Comparison of ENCODE assay signal across 1 cellular context in genomic region chr6:142946181-142946923, GRCh38.
TF ChIP-seq lines count a peak whose summit lies in the region.

No MANE protein-coding gene starts in this region.

TF ChIP-seq in HepG2, 621 proteins besides CTCF, POLR2A, EP300 and RAD21 (continued from another document and continues in another):
- peak; percentile 43; the same call in 1 of the 2 replicates for TF ChIP-seq ZNF281 (CRISPR knock-in tag; IDR thresholded peaks at IDR 0.05; ENCODE audit: borderline replicate concordance)
- peak; percentile 51; the same call in 1 of the 2 replicates for TF ChIP-seq GATAD2A (CRISPR knock-in tag; IDR thresholded peaks at IDR 0.05)
- peak; percentile 47 for TF ChIP-seq SOX5 (CRISPR knock-in tag; IDR thresholded peaks at IDR 0.05; ENCODE audit: borderline replicate concordance)
- peak; percentile 41 to 48; a peak in 1 of 4 replicates for TF ChIP-seq HMGXB4 (CRISPR knock-in tag; IDR thresholded peaks at IDR 0.05; ENCODE audit: borderline replicate concordance in 1 of 2, low read depth in 1 of 2)
- peak; percentile 40; the same call in 1 of the 2 replicates for TF ChIP-seq PHF21A (CRISPR knock-in tag; IDR thresholded peaks at IDR 0.05)
- 0 out of 2 replicates have a peak, but pooled peaks have one; percentile 20 for TF ChIP-seq ZFP82 (CRISPR knock-in tag; IDR thresholded peaks at IDR 0.05; ENCODE audit: borderline replicate concordance)
- no peak for TF ChIP-seq ZNF652 (CRISPR knock-in tag; IDR thresholded peaks at IDR 0.05; ENCODE audit: borderline replicate concordance, low read depth)
- TF ChIP-seq ZNF446 (CRISPR knock-in tag; IDR thresholded peaks at IDR 0.05): 0 out of 2 replicates have a peak, but pooled peaks have one; percentile 59
- 0 out of 2 replicates have a peak, but pooled peaks have one; percentile 20 for TF ChIP-seq SNAPC2 (CRISPR knock-in tag; IDR thresholded peaks at IDR 0.05)
- peak; percentile 67 for TF ChIP-seq MXD3 (CRISPR knock-in tag; IDR thresholded peaks at IDR 0.05)
- no peak for TF ChIP-seq SRSF9 (IDR thresholded peaks at IDR 0.05; ENCODE audit: borderline replicate concordance, insufficient read depth, low read depth, low read length, poor library complexity, severe bottlenecking)
- 0 out of 2 replicates have a peak, but pooled peaks have one; percentile 11 for TF ChIP-seq PPARG (CRISPR knock-in tag; conservative IDR thresholded peaks at IDR 0.05)
- peak; percentile 38; the same call in 1 of the 2 replicates for TF ChIP-seq SIN3A (IDR thresholded peaks at IDR 0.05; ENCODE audit: borderline replicate concordance, low read depth, low read length)
- peak; percentile 77; the same call in 1 of the 2 replicates for TF ChIP-seq ZSCAN9 (CRISPR knock-in tag; IDR thresholded peaks at IDR 0.05; ENCODE audit: borderline replicate concordance)
- TF ChIP-seq MTF2 (CRISPR knock-in tag; IDR thresholded peaks at IDR 0.05; ENCODE audit: borderline replicate concordance): peak; percentile 83; the same call in 1 of the 2 replicates
- peak; percentile 77 for TF ChIP-seq ARID5B (CRISPR knock-in tag; IDR thresholded peaks at IDR 0.05)
- peak; percentile 63; the same call in 1 of the 2 replicates for TF ChIP-seq KDM4B (CRISPR knock-in tag; IDR thresholded peaks at IDR 0.05)
- no peak for TF ChIP-seq IRX3 (CRISPR knock-in tag; IDR thresholded peaks at IDR 0.05; ENCODE audit: borderline replicate concordance, low read depth)
- peak; percentile 32; the same call in 1 of the 2 replicates for TF ChIP-seq MIER2 (CRISPR knock-in tag; IDR thresholded peaks at IDR 0.05)
- peak; percentile 68 for TF ChIP-seq MED1 (CRISPR knock-in tag; IDR thresholded peaks at IDR 0.05)
- TF ChIP-seq FOXP4 (CRISPR knock-in tag; IDR thresholded peaks at IDR 0.05): peak; percentile 42; the same call in 1 of the 2 replicates
- peak; percentile 86; the same call in 1 of the 2 replicates for TF ChIP-seq KAT7 (CRISPR knock-in tag; IDR thresholded peaks at IDR 0.05; ENCODE audit: borderline replicate concordance)
- TF ChIP-seq ZHX2 (IDR thresholded peaks at IDR 0.05; ENCODE audit: low read depth): no peak
- no peak; the same call in 1 of the 2 replicates for TF ChIP-seq ZHX2 (CRISPR knock-in tag; IDR thresholded peaks at IDR 0.05; ENCODE audit: borderline replicate concordance)
- TF ChIP-seq TFDP1 (CRISPR knock-in tag; IDR thresholded peaks at IDR 0.05; ENCODE audit: borderline replicate concordance): peak; percentile 72; the same call in 1 of the 2 replicates
